9 cellular contexts compared by ENCODE assay signal in genomic region chr3:3800685-3801509, GRCh38. TPM values are rescaled to one million over a fixed set of nuclear protein-coding genes. Genes with fewer than 3 reads are reported as not detected.
DNase-seq lines count a peak whose midpoint lies in the region; ATAC-seq and TF ChIP-seq lines count a peak whose summit lies in the region.
"Had no signal": no experiment of that assay in that cellular context is flagged by ENCODE, and none has a peak within 500 bp of the region (broad histone marks: within the 10 kb centered on the region; RNA-seq: fewer than 3 reads in every experiment).

No MANE protein-coding gene starts in this region.

- peak overlapping the region; percentile 41 for H3K4me3 ChIP-seq in right cardiac atrium (ENCODE audit: low read length)

- WGBS in right cardiac atrium: 3% methylated on average over 53 of the region's 53 CpGs

- peaks cover 2% of the 10 kb centered on the region for H3K27me3 ChIP-seq in right cardiac atrium (ENCODE audit: control insufficient read depth, insufficient read depth)

- peaks cover 4% of the 10 kb centered on the region for H3K36me3 Mint-ChIP-seq in progenitor cell of endocrine pancreas (ENCODE audit: insufficient read depth)
- H3K36me3 Mint-ChIP-seq in effector memory CD8-positive, alpha-beta T cell (ENCODE audit: insufficient read depth): no peaks in the 10 kb centered on the region

- H3K4me1 Mint-ChIP-seq in progenitor cell of endocrine pancreas (ENCODE audit: low read depth): peaks cover 25% of the 10 kb centered on the region
- peaks cover 0 to 11% of the 10 kb centered on the region in 2 donors for H3K4me1 Mint-ChIP-seq in effector memory CD8-positive, alpha-beta T cell (ENCODE audit: low read depth in 2 of 2)

- H3K27me3 Mint-ChIP-seq in progenitor cell of endocrine pancreas: peaks cover 7% of the 10 kb centered on the region
- H3K27me3 Mint-ChIP-seq in effector memory CD8-positive, alpha-beta T cell: peaks cover 37 to 62% of the 10 kb centered on the region in 2 donors

- peak overlapping the region; percentile 81 for H3K4me3 Mint-ChIP-seq in progenitor cell of endocrine pancreas (ENCODE audit: low read depth)
- H3K4me3 Mint-ChIP-seq in effector memory CD8-positive, alpha-beta T cell: no peak overlapping the region

- H3K27ac ChIP-seq in right cardiac atrium (ENCODE audit: low read length): no peak overlapping the region

- ATAC-seq in right cardiac atrium (peak; percentile 62 to 65), GM21367 (IDR thresholded peaks at IDR 0.05; ENCODE audit: unreplicated experiment) (no peak), GM19467 (IDR thresholded peaks at IDR 0.05; ENCODE audit: unreplicated experiment) (no peak)
- ATAC-seq in effector memory CD8-positive, alpha-beta T cell (replicated peaks): no peak

- H3K9me3 ChIP-seq in right cardiac atrium (ENCODE audit: control insufficient read depth, low read length): no peaks in the 10 kb centered on the region

- peak overlapping the region; percentile 94 for H3K27ac Mint-ChIP-seq in progenitor cell of endocrine pancreas
- H3K27ac Mint-ChIP-seq in effector memory CD8-positive, alpha-beta T cell: no peak overlapping the region

- H3K4me1 ChIP-seq in right cardiac atrium (ENCODE audit: control insufficient read depth, insufficient read depth, low read length): no peaks in the 10 kb centered on the region

- TF ChIP-seq CTCF in progenitor cell of endocrine pancreas (IDR thresholded peaks at IDR 0.05; ENCODE audit: unreplicated experiment): no peak

- peak; percentile 65 for DNase-seq in ELF-1 (ENCODE audit: low read depth, low spot score)
- peak; percentile 55 for DNase-seq in activated CD8-positive, alpha-beta memory T cell treated with anti-CD3 and anti-CD28 coated beads, Interleukin-2, amount 50 U/mL, for 48 hours
- peak; percentile 20 to 69 (median 68) for DNase-seq in right cardiac atrium
- peak; percentile 30 for DNase-seq in progenitor cell of endocrine pancreas (ENCODE audit: low spot score, unreplicated experiment)
- DNase-seq in NCI-H2029 (lab: John Stamatoyannopoulos, UW): no peak
- no peak for DNase-seq in effector memory CD8-positive, alpha-beta T cell
- DNase-seq: NCI-H1105 treated with DMSO at 0.1 percent for 48 hours had no signal

- no peaks in the 10 kb centered on the region for H3K9me3 Mint-ChIP-seq in progenitor cell of endocrine pancreas (ENCODE audit: low read depth)
- H3K9me3 Mint-ChIP-seq in effector memory CD8-positive, alpha-beta T cell: peaks cover 0 to 6% of the 10 kb centered on the region in 2 donors

- intact Hi-C loops in right cardiac atrium (cut with DNase I): no loop called here

RNA-seq across cellular contexts. Expression of gene LRRN1, which starts 1.7 kb away (rescaled TPM):
- total RNA-seq in right cardiac atrium: under 1 TPM in 3 of 4 donors, not detected in 1; 0.14 to 0.15 (median 0.14) TPM
- polyA plus RNA-seq in right cardiac atrium: 0.05 TPM
- total RNA-seq in progenitor cell of endocrine pancreas: 208 and 222 TPM in 2 replicates

Comparison
In these comparisons a context has a peak if more than half of its experiments do, and no peak if none do; other contexts are left out.
1. DNase-seq: peak in ELF-1 (single experiment), activated CD8-positive, alpha-beta memory T cell treated with anti-CD3 and anti-CD28 coated beads, Interleukin-2, amount 50 U/mL, for 48 hours (single experiment), right cardiac atrium (3 of 3) and progenitor cell of endocrine pancreas (single experiment); none in NCI-H2029 (single experiment) and effector memory CD8-positive, alpha-beta T cell (0 of 3).
2. ATAC-seq: peak in right cardiac atrium (2 of 2); none in GM21367 (single experiment), effector memory CD8-positive, alpha-beta T cell (single experiment) and GM19467 (single experiment).
3. RNA of gene LRRN1, which starts 1.7 kb away (total RNA-seq): 208 to 222 TPM in progenitor cell of endocrine pancreas; 0.14 to 0.15 TPM in right cardiac atrium; every median in the first group is over 100 times any median in the second.